ENCODE assay signal across 1 cellular context in the genomic region with DNA sequence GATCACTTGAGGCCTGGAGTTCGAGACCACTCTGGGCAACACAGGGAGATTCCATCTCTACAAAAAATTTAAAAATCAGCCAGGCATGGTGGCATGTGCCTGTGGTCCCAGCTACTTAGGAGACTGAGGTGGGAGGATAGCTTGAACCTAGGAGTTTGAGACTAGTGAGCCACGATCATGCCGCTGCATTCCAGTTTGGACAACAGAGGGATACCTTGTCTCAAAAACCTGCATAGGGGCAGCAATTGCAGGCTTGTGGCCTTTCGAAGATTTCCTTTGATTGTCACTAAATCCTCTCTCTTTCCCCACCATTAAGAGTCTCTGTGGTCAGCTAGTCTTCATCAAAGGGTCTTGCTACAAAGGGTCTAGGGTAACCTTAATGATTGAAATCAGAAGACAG.
TF ChIP-seq lines count a peak whose summit lies in the region.

No MANE protein-coding gene starts in this region.

TF ChIP-seq in GM12878, 131 proteins besides CTCF, POLR2A, EP300 and RAD21 (continued from another document):
- no peak for TF ChIP-seq CEBPZ (IDR thresholded peaks at IDR 0.05; ENCODE audit: low read depth, low read length)
